8 cellular contexts compared by ENCODE assay signal in the genomic region with DNA sequence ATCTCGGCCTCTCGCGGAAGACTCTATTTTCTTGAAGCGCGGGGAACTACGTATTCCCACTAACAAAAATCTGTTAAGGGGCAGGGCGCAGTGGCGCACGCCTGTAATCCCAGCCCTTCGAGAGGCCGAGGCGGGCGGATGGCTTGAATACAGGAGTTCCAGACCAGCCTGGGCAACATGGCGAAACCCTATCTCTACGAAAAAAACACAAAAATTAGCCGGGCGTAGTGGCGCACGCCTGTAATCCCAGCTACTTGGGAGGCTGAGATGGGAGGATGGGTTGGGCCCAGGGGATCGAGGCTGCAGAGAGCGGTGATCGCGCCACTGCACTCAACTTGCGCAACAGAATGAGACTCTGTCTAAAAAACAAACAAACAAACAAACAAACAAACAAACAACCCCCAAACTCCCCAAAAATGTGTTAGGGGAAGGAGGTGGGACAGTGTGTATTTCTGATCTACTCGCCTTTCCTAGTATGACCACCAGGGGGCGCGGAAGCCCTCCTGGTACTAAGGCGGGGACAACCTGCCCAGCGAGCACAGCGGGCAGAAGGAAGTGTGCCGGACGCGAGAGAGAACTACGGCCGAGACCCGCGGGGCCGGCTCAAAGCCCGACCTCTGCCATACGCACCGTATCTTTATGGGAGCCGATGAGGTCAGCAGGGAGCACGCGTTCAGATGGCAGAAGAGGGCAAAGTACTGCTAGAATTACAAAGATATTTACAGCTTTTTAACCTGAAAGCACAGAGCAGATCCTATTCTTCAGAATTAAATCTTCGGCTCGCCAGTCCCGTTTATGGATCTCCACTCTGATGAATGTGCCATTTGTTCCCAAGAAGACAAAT. TPM values are rescaled to one million over a fixed set of nuclear protein-coding genes. Genes with fewer than 3 reads are reported as not detected.
DNase-seq lines count a peak whose midpoint lies in the region; ATAC-seq and TF ChIP-seq lines count a peak whose summit lies in the region.

No MANE protein-coding gene starts in this region.

- peak; percentile 26 for DNase-seq in AG04450 (ENCODE audit: low read depth, low spot score)
- DNase-seq in NCI-H2196 treated with DMSO at 0.1 percent for 48 hours (lab: John Stamatoyannopoulos, UW; ENCODE audit: unreplicated experiment), result peak; percentile 68
- peak; percentile 67 for DNase-seq in activated CD4-positive, alpha-beta T cell treated with anti-CD3 and anti-CD28 coated beads for 1 hour
- peak; percentile 87 for DNase-seq in chondrocyte (ENCODE audit: low spot score)
- peak; percentile 87 to 92 for DNase-seq in left colon
- DNase-seq in stimulated activated CD4-positive, alpha-beta T cell treated with anti-CD3 and anti-CD28 coated beads, Interleukin-1b, Interleukin-23, amount 100 ng/mL, for 4 hours (ENCODE audit: low read depth in 2 of 2), result peak; percentile 75 to 79

- H3K27me3 ChIP-seq in AG04450 (ENCODE audit: control insufficient read depth, insufficient read depth, low read length), result no peaks in the 10 kb centered on the region

- ATAC-seq in GM18520 (IDR thresholded peaks at IDR 0.05; ENCODE audit: unreplicated experiment), result peak; percentile 70
- ATAC-seq in HG03095 (IDR thresholded peaks at IDR 0.05; ENCODE audit: unreplicated experiment), result peak; percentile 61
- ATAC-seq in left colon, result peak; percentile 51

- peak overlapping the region; percentile 85 for H3K4me3 ChIP-seq in AG04450 (ENCODE audit: low read depth, low read length)

- H3K9me3 Mint-ChIP-seq in chondrocyte (ENCODE audit: low read depth), result no peaks in the 10 kb centered on the region

- peak overlapping the region; percentile 11 for H3K27ac Mint-ChIP-seq in chondrocyte (ENCODE audit: unreplicated experiment)

- TF ChIP-seq CTCF in AG04450 (IDR thresholded peaks at IDR 0.05; ENCODE audit: low read depth, low read length), result peak; percentile 91
- peak; percentile 98 for TF ChIP-seq CTCF in chondrocyte (IDR thresholded peaks at IDR 0.05)

- H3K9me3 ChIP-seq in AG04450 (ENCODE audit: control insufficient read depth, insufficient read depth, low read length), result no peaks in the 10 kb centered on the region; the same call in 1 of the 2 replicates

- POLR2A ChIA-PET in AG04450 (lab: Yijun Ruan, JAX), result interaction anchor here (1.0 to 1.3 kb wide), 3 partner anchors 23 to 57 kb away, joined by 3 to 4 read pairs (median 3); a partner anchor contains a TSS

- peaks cover 28% of the 10 kb centered on the region for H3K4me1 Mint-ChIP-seq in chondrocyte (ENCODE audit: low read depth)

- peak overlapping the region; percentile 99 for H3K4me3 Mint-ChIP-seq in chondrocyte (ENCODE audit: unreplicated experiment)

- peaks cover 1% of the 10 kb centered on the region for H3K27me3 Mint-ChIP-seq in chondrocyte (ENCODE audit: low read depth)

- H3K27ac ChIP-seq in AG04450 (ENCODE audit: low read depth, low read length), result no peak overlapping the region

- CTCF ChIA-PET in AG04450 (lab: Charles Lee), result interaction anchor here (0.7 to 5.0 kb wide), 20 partner anchors 9 to 225 kb away, joined by 3 to 79 read pairs (median 5); a partner anchor contains a TSS

- intact Hi-C loops in left colon (cut with DNase I, micrococcal nuclease), result loop anchor here (2.0 to 5.0 kb wide), 2 partner anchors 47 to 48 kb away; no protein-coding TSS in a partner anchor

- peaks cover 1% of the 10 kb centered on the region for H3K36me3 Mint-ChIP-seq in chondrocyte (ENCODE audit: low read depth)

RNA-seq across cellular contexts. Expression of a gene that starts 1.3 kb away (rescaled TPM):
- 10.2 and 12.4 TPM in 2 replicates for polyA plus RNA-seq in AG04450 (2011; rRNA removed)
- 7.6 and 10.3 TPM in 2 replicates for polyA minus RNA-seq in AG04450 (2011; rRNA and poly(A)+ RNA removed)
- total RNA-seq in chondrocyte, result 14.5 to 22.1 TPM (median 20.3 TPM) in 3 replicates
- 100 to 1,000 TPM in 1 of 2 donors, 10 to 100 TPM in 1; 83.8 to 133 TPM for total RNA-seq in left colon

RNA-seq across cellular contexts. Expression of a gene that starts 40.2 kb away (rescaled TPM):
- not detected in 2 replicates for polyA plus RNA-seq in AG04450 (2011; rRNA removed)
- not detected in 2 replicates for polyA minus RNA-seq in AG04450 (2011; rRNA and poly(A)+ RNA removed)
- total RNA-seq in chondrocyte (not detected in 3 replicates), left colon (not detected)

RNA-seq across cellular contexts. Expression of a gene that starts 56.7 kb away (rescaled TPM):
- 65.0 and 72.3 TPM in 2 replicates for polyA plus RNA-seq in AG04450 (2011; rRNA removed)
- polyA minus RNA-seq in AG04450 (2011; rRNA and poly(A)+ RNA removed), result 29.6 and 32.8 TPM in 2 replicates
- 27.6 to 36.2 TPM (median 28.3 TPM) in 3 replicates for total RNA-seq in chondrocyte
- 10 to 100 TPM; 48.5 to 52.3 TPM for total RNA-seq in left colon

Comparison
In these comparisons a context has a peak if more than half of its experiments do, and no peak if none do; other contexts are left out.
1. DNase-seq: peak in every context shown above with its lines; median percentile 90 in left colon; 87 in chondrocyte; 77 in stimulated activated CD4-positive, alpha-beta T cell treated with anti-CD3 and anti-CD28 coated beads, Interleukin-1b, Interleukin-23, amount 100 ng/mL, for 4 hours; 68 in NCI-H2196 treated with DMSO at 0.1 percent for 48 hours; 67 in activated CD4-positive, alpha-beta T cell treated with anti-CD3 and anti-CD28 coated beads for 1 hour; 26 in AG04450.